ENCODE assay signal across 1 cellular context in the genomic region with DNA sequence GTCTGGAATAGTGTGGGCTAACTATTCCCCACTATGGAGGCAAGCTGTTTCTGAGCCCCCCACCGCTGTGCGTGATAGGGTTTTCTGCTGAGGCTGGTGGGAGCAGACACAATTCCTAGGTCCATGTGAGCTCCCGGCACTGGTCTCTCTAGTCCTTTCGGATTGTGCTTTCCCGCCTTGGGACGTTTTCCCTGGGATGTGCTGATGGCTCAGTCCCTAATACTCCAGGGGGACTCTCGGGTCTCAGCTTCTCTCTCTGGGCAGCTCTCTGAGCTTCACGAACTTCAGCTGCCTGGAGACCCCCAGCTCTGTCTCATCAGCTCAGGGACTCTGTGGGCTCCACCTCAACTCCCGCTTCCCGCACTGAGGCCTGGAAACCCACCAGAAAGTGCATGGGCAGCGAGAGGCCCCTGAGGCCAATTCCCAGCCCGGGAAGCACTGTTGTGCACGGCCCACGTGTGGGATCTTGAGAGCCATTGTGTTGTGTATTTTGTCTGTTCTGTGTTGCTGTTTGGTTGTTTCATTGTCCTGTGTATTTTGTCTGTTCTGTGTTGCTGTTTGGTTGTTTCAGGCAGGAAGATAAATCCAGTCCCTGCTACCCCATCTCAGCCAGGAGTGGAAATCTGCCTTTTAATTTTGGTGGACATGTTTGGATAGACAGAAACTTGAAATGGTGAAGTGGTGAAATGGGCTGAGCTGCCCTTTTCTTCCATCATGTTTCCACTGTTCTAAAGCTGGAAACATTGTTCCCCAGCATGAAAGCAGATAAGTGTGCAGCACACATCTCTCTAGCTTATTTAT.
TF ChIP-seq lines count a peak whose summit lies in the region.

No MANE protein-coding gene starts in this region.

TF ChIP-seq in endothelial cell of umbilical vein, 7 proteins besides CTCF, POLR2A, EP300 and RAD21:
- no peak for TF ChIP-seq POLR2AphosphoS5 (IDR thresholded peaks at IDR 0.05; ENCODE audit: insufficient read depth, low read depth, low read length)
- TF ChIP-seq GATA2 (IDR thresholded peaks at IDR 0.05; ENCODE audit: insufficient read depth, insufficient read length, low read depth, low read length) = no peak
- no peak for TF ChIP-seq MYC (IDR thresholded peaks at IDR 0.05; ENCODE audit: low read depth, low read length)
- no peak for TF ChIP-seq EZH2 (IDR thresholded peaks at IDR 0.05; ENCODE audit: borderline replicate concordance, low read depth, low read length, severe bottlenecking)
- no peak for TF ChIP-seq FOS (IDR thresholded peaks at IDR 0.05; ENCODE audit: borderline replicate concordance, insufficient read depth, low read length)
- TF ChIP-seq JUN (IDR thresholded peaks at IDR 0.05; ENCODE audit: borderline replicate concordance, insufficient read depth, insufficient read length, low read depth) = no peak
- TF ChIP-seq, protein P1, sequence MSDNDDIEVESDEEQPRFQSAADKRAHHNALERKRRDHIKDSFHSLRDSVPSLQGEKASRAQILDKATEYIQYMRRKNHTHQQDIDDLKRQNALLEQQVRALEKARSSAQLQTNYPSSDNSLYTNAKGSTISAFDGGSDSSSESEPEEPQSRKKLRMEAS (IDR thresholded peaks at IDR 0.05; ENCODE audit: insufficient read depth, insufficient read length) = no peak
